In the genomic region with DNA sequence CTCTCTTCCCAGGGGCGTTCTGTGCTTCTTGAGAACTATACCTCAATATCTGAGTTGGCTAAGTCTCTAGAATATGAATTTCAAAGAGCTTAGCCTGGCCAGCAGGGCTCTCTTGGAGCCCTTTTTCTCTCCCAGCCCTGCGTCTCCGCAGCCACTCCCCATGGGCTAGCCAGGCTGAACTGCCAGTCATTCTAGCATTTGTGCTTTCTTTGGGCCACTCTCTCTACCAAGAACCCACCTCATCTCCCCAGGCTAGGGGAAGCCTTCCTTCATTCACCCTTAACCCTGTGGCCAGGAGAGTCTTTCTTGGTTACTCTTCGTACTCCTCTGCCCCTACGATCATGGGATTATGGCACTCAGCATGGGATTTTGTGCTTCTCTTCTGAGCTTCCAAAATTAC, we compare ENCODE assay signal across 2 cellular contexts.
TF ChIP-seq lines count a peak whose summit lies in the region.

No MANE protein-coding gene starts in this region.

TF ChIP-seq in GM12878, 131 proteins besides CTCF, POLR2A, EP300 and RAD21:
- TF ChIP-seq LARP7 (IDR thresholded peaks at IDR 0.05) (no peak), IKZF2 (IDR thresholded peaks at IDR 0.05) (no peak), CHD2 (IDR thresholded peaks at IDR 0.05; ENCODE audit: borderline replicate concordance, low read depth, low read length) (no peak), NR2F1 (conservative IDR thresholded peaks at IDR 0.05) (no peak), MTA2 (IDR thresholded peaks at IDR 0.05; ENCODE audit: low read depth) (no peak), POLR2AphosphoS2 (IDR thresholded peaks at IDR 0.05; ENCODE audit: low read depth, low read length) (no peak), ZNF24 (IDR thresholded peaks at IDR 0.05) (no peak), RB1 (IDR thresholded peaks at IDR 0.05; ENCODE audit: borderline replicate concordance) (no peak), HDAC6 (IDR thresholded peaks at IDR 0.05; ENCODE audit: unreplicated experiment) (no peak), SRF (IDR thresholded peaks at IDR 0.05; ENCODE audit: low read depth in 2 of 2, low read length in 2 of 2) (no peak), SPI1 (IDR thresholded peaks at IDR 0.05; ENCODE audit: borderline replicate concordance, insufficient read depth, low read depth, low read length) (no peak), CBFB (IDR thresholded peaks at IDR 0.05; ENCODE audit: low read depth) (no peak)
- TF ChIP-seq, protein P1, sequence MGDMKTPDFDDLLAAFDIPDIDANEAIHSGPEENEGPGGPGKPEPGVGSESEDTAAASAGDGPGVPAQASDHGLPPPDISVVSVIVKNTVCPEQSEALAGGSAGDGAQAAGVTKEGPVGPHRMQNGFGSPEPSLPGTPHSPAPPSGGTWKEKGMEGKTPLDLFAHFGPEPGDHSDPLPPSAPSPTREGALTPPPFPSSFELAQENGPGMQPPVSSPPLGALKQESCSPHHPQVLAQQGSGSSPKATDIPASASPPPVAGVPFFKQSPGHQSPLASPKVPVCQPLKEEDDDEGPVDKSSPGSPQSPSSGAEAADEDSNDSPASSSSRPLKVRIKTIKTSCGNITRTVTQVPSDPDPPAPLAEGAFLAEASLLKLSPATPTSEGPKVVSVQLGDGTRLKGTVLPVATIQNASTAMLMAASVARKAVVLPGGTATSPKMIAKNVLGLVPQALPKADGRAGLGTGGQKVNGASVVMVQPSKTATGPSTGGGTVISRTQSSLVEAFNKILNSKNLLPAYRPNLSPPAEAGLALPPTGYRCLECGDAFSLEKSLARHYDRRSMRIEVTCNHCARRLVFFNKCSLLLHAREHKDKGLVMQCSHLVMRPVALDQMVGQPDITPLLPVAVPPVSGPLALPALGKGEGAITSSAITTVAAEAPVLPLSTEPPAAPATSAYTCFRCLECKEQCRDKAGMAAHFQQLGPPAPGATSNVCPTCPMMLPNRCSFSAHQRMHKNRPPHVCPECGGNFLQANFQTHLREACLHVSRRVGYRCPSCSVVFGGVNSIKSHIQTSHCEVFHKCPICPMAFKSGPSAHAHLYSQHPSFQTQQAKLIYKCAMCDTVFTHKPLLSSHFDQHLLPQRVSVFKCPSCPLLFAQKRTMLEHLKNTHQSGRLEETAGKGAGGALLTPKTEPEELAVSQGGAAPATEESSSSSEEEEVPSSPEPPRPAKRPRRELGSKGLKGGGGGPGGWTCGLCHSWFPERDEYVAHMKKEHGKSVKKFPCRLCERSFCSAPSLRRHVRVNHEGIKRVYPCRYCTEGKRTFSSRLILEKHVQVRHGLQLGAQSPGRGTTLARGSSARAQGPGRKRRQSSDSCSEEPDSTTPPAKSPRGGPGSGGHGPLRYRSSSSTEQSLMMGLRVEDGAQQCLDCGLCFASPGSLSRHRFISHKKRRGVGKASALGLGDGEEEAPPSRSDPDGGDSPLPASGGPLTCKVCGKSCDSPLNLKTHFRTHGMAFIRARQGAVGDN (IDR thresholded peaks at IDR 0.05): no peak

TF ChIP-seq in GM12891, 5 proteins besides CTCF, POLR2A, EP300 and RAD21:
- no peak for TF ChIP-seq TAF1 (IDR thresholded peaks at IDR 0.05; ENCODE audit: low read depth, low read length)
- TF ChIP-seq POU2F2 (IDR thresholded peaks at IDR 0.05; ENCODE audit: low read depth, low read length): no peak
- no peak for TF ChIP-seq SPI1 (IDR thresholded peaks at IDR 0.05; ENCODE audit: low read depth, low read length)
- TF ChIP-seq POLR2AphosphoS5 (IDR thresholded peaks at IDR 0.05; ENCODE audit: low read depth, low read length): no peak
- no peak for TF ChIP-seq PAX5 (IDR thresholded peaks at IDR 0.05; ENCODE audit: insufficient read depth, low read length, severe bottlenecking)
